Comparison of ENCODE assay signal across 8 cellular contexts in the genomic region with DNA sequence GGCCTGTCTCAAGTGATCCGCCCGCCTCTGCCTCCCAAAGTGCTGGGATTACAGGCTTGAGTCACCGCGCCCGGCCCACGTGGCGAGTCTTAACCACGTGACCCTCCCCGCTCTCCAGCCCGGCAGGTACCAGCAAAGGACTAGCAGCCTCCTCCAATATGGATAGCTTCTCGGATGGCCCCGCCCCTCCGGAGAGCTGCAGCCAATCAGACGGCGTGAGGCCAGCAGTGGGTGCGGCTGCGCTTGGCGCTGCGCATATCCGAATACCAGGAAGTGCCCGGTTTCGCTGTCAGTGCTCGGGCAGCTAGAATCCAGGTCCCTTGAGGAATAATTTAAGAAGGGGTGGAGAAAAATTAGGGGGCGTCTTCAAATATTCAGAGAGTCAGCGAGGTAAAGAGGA. TPM values are rescaled to one million over a fixed set of nuclear protein-coding genes. Genes with fewer than 3 reads are reported as not detected.
DNase-seq lines count a peak whose midpoint lies in the region; ATAC-seq and TF ChIP-seq lines count a peak whose summit lies in the region.

No MANE protein-coding gene starts in this region.

- H3K36me3 ChIP-seq in BLaER1, result no peaks in the 10 kb centered on the region

- ATAC-seq in GM19452 (IDR thresholded peaks at IDR 0.05; ENCODE audit: unreplicated experiment) (peak; percentile 93), WTC11 (peak; percentile 100)

- H3K4me1 ChIP-seq in BLaER1, result peaks cover 26% of the 10 kb centered on the region

- POLR2A ChIA-PET in WTC11 (lab: Charles Lee), result interaction anchor here (0.8 to 1.0 kb wide), 3 partner anchors 14 to 688 kb away, joined by 4 to 5 read pairs (median 4); no protein-coding TSS in a partner anchor

- peak overlapping the region; percentile 64 for H3K4me3 ChIP-seq in BLaER1
- peak overlapping the region; percentile 37 to 45 for H3K4me3 ChIP-seq in cardiac fibroblast (replicated peaks in 1 of 2; ENCODE audit: low read depth in 2 of 2, low read length in 2 of 2)

- peak overlapping the region; percentile 66; the same call in 1 of the 2 replicates for H3K9ac ChIP-seq in BLaER1

- H3K4me2 ChIP-seq in BLaER1, result peak overlapping the region; percentile 73

- TF ChIP-seq CTCF in WTC11 (IDR thresholded peaks at IDR 0.05) (no peak), cardiac fibroblast (IDR thresholded peaks at IDR 0.05; ENCODE audit: low read depth, low read length) (no peak)

- DNase-seq in WTC11 (ENCODE audit: low spot score) (peak; percentile 94), cardiac fibroblast (ENCODE audit: low read depth in 2 of 2) (peak; percentile 94), iris pigment epithelial cell (ENCODE audit: low read depth) (peak; percentile 97), H4 (ENCODE audit: low spot score) (no peak)
- DNase-seq in stimulated activated CD4-positive, alpha-beta T cell treated with anti-CD3 and anti-CD28 coated beads, Interleukin-12 subunit alpha, Interleukin-12 subunit beta, amount 100 ng/mL, for 4 hours, result peak; percentile 90

- peak overlapping the region; percentile 42; the same call in 1 of the 2 replicates for H3K27ac ChIP-seq in BLaER1

- no peaks in the 10 kb centered on the region for H3K27me3 ChIP-seq in BLaER1

- H3K27me3 Mint-ChIP-seq in IgD-negative memory B cell (no peaks in the 10 kb centered on the region), WTC11 (ENCODE audit: low read depth) (peaks cover 12% of the 10 kb centered on the region)

- H3K27ac Mint-ChIP-seq in IgD-negative memory B cell (peak overlapping the region; percentile 88 to 98 (median 95)), WTC11 (peak overlapping the region; percentile 34; the same call in 1 of the 2 replicates)

- peaks cover 15 to 18% (median 16%) of the 10 kb centered on the region in 3 donors for H3K4me1 Mint-ChIP-seq in IgD-negative memory B cell
- H3K4me1 Mint-ChIP-seq in WTC11, result no peaks in the 10 kb centered on the region; the same call in 1 of the 2 replicates

- H3K9me3 Mint-ChIP-seq in IgD-negative memory B cell (no peaks in the 10 kb centered on the region), WTC11 (peaks cover 4% of the 10 kb centered on the region; the same call in 1 of the 2 replicates)

- CTCF ChIA-PET in WTC11 (lab: Charles Lee), result interaction anchor here (0.6 to 3.1 kb wide), 8 partner anchors 11 to 294 kb away, joined by 3 to 46 read pairs (median 3); a partner anchor contains a TSS

- peaks cover 4% of the 10 kb centered on the region; the same call in 1 of the 2 replicates for H3K9me3 ChIP-seq in BLaER1

- H3K4me3 Mint-ChIP-seq in IgD-negative memory B cell (peak overlapping the region; percentile 89 to 99 (median 94)), WTC11 (peak overlapping the region; percentile 68)

- H3K36me3 Mint-ChIP-seq in IgD-negative memory B cell (no peaks in the 10 kb centered on the region), WTC11 (no peaks in the 10 kb centered on the region)

- no peaks in the 10 kb centered on the region for H4K20me1 ChIP-seq in BLaER1

TF ChIP-seq in WTC11, 78 proteins besides CTCF, POLR2A, EP300 and RAD21:
- TF ChIP-seq, protein P1, sequence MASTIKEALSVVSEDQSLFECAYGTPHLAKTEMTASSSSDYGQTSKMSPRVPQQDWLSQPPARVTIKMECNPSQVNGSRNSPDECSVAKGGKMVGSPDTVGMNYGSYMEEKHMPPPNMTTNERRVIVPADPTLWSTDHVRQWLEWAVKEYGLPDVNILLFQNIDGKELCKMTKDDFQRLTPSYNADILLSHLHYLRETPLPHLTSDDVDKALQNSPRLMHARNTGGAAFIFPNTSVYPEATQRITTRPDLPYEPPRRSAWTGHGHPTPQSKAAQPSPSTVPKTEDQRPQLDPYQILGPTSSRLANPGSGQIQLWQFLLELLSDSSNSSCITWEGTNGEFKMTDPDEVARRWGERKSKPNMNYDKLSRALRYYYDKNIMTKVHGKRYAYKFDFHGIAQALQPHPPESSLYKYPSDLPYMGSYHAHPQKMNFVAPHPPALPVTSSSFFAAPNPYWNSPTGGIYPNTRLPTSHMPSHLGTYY (CRISPR knock-in tag; IDR thresholded peaks at IDR 0.05), result no peak
- 0 out of 2 replicates have a peak, but pooled peaks have one; percentile 26 for TF ChIP-seq ZNF317 (CRISPR knock-in tag; IDR thresholded peaks at IDR 0.05; ENCODE audit: borderline replicate concordance, low read depth)
- no peak for TF ChIP-seq ELF4 (CRISPR knock-in tag; IDR thresholded peaks at IDR 0.05; ENCODE audit: low read depth)
- TF ChIP-seq, protein P2, sequence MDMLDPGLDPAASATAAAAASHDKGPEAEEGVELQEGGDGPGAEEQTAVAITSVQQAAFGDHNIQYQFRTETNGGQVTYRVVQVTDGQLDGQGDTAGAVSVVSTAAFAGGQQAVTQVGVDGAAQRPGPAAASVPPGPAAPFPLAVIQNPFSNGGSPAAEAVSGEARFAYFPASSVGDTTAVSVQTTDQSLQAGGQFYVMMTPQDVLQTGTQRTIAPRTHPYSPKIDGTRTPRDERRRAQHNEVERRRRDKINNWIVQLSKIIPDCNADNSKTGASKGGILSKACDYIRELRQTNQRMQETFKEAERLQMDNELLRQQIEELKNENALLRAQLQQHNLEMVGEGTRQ (CRISPR knock-in tag; IDR thresholded peaks at IDR 0.05), result peak; percentile 92
- TF ChIP-seq ZNF232 (CRISPR knock-in tag; IDR thresholded peaks at IDR 0.05), result 0 out of 2 replicates have a peak, but pooled peaks have one; percentile 34
- TF ChIP-seq, protein P3, sequence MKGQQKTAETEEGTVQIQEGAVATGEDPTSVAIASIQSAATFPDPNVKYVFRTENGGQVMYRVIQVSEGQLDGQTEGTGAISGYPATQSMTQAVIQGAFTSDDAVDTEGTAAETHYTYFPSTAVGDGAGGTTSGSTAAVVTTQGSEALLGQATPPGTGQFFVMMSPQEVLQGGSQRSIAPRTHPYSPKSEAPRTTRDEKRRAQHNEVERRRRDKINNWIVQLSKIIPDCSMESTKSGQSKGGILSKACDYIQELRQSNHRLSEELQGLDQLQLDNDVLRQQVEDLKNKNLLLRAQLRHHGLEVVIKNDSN (CRISPR knock-in tag; IDR thresholded peaks at IDR 0.05), result peak; percentile 91
- TF ChIP-seq, protein P4, sequence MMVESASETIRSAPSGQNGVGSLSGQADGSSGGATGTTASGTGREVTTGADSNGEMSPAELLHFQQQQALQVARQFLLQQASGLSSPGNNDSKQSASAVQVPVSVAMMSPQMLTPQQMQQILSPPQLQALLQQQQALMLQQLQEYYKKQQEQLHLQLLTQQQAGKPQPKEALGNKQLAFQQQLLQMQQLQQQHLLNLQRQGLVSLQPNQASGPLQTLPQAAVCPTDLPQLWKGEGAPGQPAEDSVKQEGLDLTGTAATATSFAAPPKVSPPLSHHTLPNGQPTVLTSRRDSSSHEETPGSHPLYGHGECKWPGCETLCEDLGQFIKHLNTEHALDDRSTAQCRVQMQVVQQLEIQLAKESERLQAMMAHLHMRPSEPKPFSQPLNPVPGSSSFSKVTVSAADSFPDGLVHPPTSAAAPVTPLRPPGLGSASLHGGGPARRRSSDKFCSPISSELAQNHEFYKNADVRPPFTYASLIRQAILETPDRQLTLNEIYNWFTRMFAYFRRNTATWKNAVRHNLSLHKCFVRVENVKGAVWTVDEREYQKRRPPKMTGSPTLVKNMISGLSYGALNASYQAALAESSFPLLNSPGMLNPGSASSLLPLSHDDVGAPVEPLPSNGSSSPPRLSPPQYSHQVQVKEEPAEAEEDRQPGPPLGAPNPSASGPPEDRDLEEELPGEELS (CRISPR knock-in tag; IDR thresholded peaks at IDR 0.05), result peak; percentile 46; the same call in 1 of the 2 replicates
- TF ChIP-seq, protein P5, sequence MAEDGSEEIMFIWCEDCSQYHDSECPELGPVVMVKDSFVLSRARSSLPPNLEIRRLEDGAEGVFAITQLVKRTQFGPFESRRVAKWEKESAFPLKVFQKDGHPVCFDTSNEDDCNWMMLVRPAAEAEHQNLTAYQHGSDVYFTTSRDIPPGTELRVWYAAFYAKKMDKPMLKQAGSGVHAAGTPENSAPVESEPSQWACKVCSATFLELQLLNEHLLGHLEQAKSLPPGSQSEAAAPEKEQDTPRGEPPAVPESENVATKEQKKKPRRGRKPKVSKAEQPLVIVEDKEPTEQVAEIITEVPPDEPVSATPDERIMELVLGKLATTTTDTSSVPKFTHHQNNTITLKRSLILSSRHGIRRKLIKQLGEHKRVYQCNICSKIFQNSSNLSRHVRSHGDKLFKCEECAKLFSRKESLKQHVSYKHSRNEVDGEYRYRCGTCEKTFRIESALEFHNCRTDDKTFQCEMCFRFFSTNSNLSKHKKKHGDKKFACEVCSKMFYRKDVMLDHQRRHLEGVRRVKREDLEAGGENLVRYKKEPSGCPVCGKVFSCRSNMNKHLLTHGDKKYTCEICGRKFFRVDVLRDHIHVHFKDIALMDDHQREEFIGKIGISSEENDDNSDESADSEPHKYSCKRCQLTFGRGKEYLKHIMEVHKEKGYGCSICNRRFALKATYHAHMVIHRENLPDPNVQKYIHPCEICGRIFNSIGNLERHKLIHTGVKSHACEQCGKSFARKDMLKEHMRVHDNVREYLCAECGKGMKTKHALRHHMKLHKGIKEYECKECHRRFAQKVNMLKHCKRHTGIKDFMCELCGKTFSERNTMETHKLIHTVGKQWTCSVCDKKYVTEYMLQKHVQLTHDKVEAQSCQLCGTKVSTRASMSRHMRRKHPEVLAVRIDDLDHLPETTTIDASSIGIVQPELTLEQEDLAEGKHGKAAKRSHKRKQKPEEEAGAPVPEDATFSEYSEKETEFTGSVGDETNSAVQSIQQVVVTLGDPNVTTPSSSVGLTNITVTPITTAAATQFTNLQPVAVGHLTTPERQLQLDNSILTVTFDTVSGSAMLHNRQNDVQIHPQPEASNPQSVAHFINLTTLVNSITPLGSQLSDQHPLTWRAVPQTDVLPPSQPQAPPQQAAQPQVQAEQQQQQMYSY (CRISPR knock-in tag; IDR thresholded peaks at IDR 0.05), result no peak
- TF ChIP-seq, protein P6, sequence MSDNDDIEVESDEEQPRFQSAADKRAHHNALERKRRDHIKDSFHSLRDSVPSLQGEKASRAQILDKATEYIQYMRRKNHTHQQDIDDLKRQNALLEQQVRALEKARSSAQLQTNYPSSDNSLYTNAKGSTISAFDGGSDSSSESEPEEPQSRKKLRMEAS (CRISPR knock-in tag; IDR thresholded peaks at IDR 0.05), result peak; percentile 88

RNA-seq across cellular contexts. Expression of a gene that starts 14.7 kb away (rescaled TPM):
- polyA plus RNA-seq in IgD-negative memory B cell, result 20.7 TPM
- 49.4 to 55.7 TPM (median 50.3 TPM) in 3 replicates for total RNA-seq in WTC11 (2021)
- 17.6 and 18.8 TPM in 2 replicates for total RNA-seq in H4 (2014; rRNA removed; shearing (Covaris generic))
